ENCODE assay signal across 8 cellular contexts in the genomic region with DNA sequence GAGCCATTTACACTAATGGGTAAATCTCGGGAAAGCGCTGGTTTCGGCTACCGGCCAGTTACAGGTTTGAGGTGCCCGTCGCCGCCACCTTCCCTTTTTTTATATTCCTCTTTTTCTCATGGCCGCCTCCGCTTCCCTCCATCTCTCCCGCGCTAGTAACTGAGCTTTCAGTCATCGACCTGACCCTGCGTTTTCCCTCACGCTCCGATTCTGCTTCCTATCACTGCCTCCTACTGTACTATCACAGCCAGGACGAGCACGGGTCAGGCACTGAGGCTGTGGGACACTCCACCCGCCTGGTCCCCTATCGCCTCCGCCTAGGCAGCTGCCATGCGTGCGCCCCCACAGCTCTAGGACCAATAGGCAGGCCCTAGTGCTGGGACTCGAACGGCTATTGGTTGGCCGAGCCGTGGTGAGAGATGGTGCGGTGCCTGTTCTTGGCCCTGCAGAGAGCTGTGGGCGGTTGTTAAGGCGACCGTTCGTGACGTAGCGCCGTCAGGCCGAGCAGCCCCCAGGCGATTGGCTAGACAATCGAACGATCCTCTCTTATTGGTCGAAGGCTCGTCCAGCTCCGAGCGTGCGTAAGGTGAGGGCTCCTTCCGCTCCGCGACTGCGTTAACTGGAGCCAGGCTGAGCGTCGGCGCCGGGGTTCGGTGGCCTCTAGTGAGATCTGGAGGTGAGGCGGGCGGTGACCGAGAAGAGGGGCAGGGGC.
DNase-seq lines count a peak whose midpoint lies in the region; ATAC-seq and TF ChIP-seq lines count a peak whose summit lies in the region.

A gene (plus strand): TSS at position 596 of the 712 bp plus-strand sequence. CDS start 5,386 bp downstream, outside the sequence.

- peak; percentile 99 for ATAC-seq in HG03196 (IDR thresholded peaks at IDR 0.05; ENCODE audit: unreplicated experiment)
- peak; percentile 96 for ATAC-seq in central memory CD8-positive, alpha-beta T cell (replicated peaks; ENCODE audit: extremely low read depth, poor library complexity, severe bottlenecking)

- in situ Hi-C loops in GM18951 (cut with MboI; ENCODE audit: low sequenced_read_pairs, unreplicated experiment), result no loop called here

- no peak within 1 kb of the TSS for H3K4me3 Mint-ChIP-seq in central memory CD8-positive, alpha-beta T cell

- H3K4me1 Mint-ChIP-seq in central memory CD8-positive, alpha-beta T cell, result peaks cover 23% of the 10 kb centered on the region

- no peaks in the 10 kb centered on the region for H3K27me3 Mint-ChIP-seq in central memory CD8-positive, alpha-beta T cell

- no peaks in the 10 kb centered on the region for H3K9me3 Mint-ChIP-seq in central memory CD8-positive, alpha-beta T cell

- H3K36me3 Mint-ChIP-seq in central memory CD8-positive, alpha-beta T cell (ENCODE audit: insufficient read depth), result peaks cover 9% of the 10 kb centered on the region

- no peak within 1 kb of the TSS for H3K27ac Mint-ChIP-seq in central memory CD8-positive, alpha-beta T cell (ENCODE audit: low read depth)

- TF ChIP-seq POLR2A in GM18951 (IDR thresholded peaks at IDR 0.05; ENCODE audit: extremely low read depth, insufficient read depth, insufficient read length), result peak; percentile 98

- peak; percentile 44 for TF ChIP-seq CTCF in AG09319 (IDR thresholded peaks at IDR 0.05; ENCODE audit: low read depth, low read length)

- DNase-seq in AG09319 (ENCODE audit: extremely low read depth, low read depth) (peak; percentile 98), NCI-H345 (lab: John Stamatoyannopoulos, UW) (peak; percentile 98), iris pigment epithelial cell (ENCODE audit: low read depth) (peak; percentile 100)
- DNase-seq in activated CD4-positive, CD25-positive, alpha-beta regulatory T cell (lab: John Stamatoyannopoulos, UW), result peak; percentile 86 to 94 (median 92)
- peak; percentile 84 to 96 for DNase-seq in central memory CD8-positive, alpha-beta T cell (ENCODE audit: low spot score in 2 of 2)
- peak; percentile 94 for DNase-seq in stimulated activated CD4-positive, alpha-beta T cell treated with anti-CD3 and anti-CD28 coated beads, Interleukin-12 subunit alpha, Interleukin-12 subunit beta, amount 100 ng/mL, for 4 hours

Comparison
In these comparisons a context has a peak if more than half of its experiments do, and no peak if none do; other contexts are left out.
1. Peak in every context shown above with its lines: DNase-seq and ATAC-seq.